1 cellular context compared by ENCODE assay signal in the genomic region with DNA sequence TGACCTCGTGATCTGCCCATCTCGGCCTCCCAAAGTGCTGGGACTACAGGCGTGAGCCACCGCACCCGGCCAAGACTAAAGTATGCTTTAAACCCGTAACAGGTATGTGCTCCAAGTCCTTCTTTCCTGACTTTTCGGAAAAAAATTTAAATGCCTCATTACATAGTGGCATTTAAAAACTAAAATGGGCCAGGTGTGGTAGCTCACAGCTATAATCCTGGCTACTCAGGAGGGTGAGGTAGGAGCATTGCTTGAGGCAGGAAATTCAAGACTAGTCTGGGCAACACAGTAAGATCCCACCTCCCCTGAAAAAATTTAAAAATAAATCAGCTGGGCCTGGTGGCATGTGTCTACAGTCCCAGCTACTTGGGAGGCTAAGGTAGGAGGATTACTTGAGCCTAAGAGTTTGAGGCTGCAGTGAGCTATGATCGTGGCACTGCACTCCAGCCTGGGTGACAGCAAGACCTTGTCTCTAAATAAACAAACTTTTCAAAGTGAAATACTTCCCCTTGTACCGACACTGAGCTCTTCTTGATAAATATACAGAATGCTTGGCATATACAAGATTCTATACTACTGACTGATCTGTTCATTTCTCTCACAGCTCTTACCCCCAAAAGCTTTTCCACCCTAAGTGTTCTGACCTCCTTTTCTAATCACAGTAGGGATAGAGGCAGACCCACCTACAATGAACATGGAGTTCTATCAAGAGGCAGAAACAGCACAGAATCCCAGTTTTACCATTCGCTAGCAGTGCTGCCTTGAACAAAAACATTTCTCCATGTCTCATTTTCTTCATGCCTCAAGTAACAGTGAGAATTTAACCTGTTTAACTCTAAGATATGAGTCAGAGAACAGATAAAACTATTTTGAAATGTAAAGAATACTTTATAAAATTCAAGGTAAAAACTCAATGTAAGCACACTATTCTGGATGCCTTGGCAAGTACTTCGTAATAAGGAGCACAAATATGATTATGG.
TF ChIP-seq lines count a peak whose summit lies in the region.

No MANE protein-coding gene starts in this region.

TF ChIP-seq in HepG2, 621 proteins besides CTCF, POLR2A, EP300 and RAD21 (continued from another document):
- peak; percentile 93 for TF ChIP-seq ZNF770 (CRISPR knock-in tag; IDR thresholded peaks at IDR 0.05)
